Comparison of ENCODE assay signal across 21 cellular contexts in the genomic region with DNA sequence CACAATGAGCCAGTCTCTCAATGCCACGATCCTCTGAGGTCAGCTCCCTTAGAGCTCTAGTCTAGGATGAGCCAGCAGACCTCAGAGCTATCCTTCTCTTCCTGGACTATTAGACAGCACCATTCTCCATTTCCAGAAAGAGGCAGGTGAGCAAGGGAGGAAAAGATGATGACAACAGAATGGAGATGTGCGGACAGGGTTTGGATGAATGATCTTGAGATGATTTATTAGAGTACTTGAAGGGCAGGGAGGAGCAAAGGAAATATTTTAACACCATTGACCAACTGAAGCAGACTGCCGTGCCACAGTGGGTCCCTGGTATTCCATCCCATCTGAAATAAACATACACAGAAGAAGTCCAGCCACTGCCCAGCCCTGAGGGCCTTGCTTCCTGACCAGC.
"Had no signal": no experiment of that assay in that cellular context is flagged by ENCODE, and none has a peak within 500 bp of the region (broad histone marks: within the 10 kb centered on the region; RNA-seq: fewer than 3 reads in every experiment).

No MANE protein-coding gene starts in this region.

- DNase-seq: activated CD4-positive, alpha-beta T cell treated with anti-CD3 and anti-CD28 coated beads, Interleukin-2, amount 10 ng/mL, durations not matched to agents 7 days and 5 days; activated CD8-positive, alpha-beta memory T cell treated with anti-CD3 and anti-CD28 coated beads, Interleukin-2, amount 10 ng/mL, durations not matched to agents 7 days and 5 days; activated CD8-positive, alpha-beta T cell treated with anti-CD3 and anti-CD28 coated beads for 36 hours; activated gamma-delta T cell; activated naive CD4-positive, alpha-beta T cell treated with anti-CD3 and anti-CD28 coated beads, Interleukin-2, amount 50 U/mL, for 16 hours; activated naive CD8-positive, alpha-beta T cell treated with anti-CD3 and anti-CD28 coated beads, Interleukin-2, amount 50 U/mL, for 24 hours; activated T-cell treated with anti-CD3 and anti-CD28 coated beads for 4 hours; caudate nucleus; effector memory CD4-positive, alpha-beta T cell; left ventricle myocardium superior; midbrain; natural killer cell; right cardiac atrium; stimulated activated CD4-positive, alpha-beta T cell treated with anti-CD3 and anti-CD28 coated beads, Interleukin-12 subunit alpha, Interleukin-12 subunit beta, amount 100 ng/mL, for 4 hours; stimulated activated CD4-positive, alpha-beta T cell treated with anti-CD3 and anti-CD28 coated beads, Interleukin-1b, Interleukin-23, amount 100 ng/mL, for 48 hours; stimulated activated naive CD8-positive, alpha-beta T cell treated with anti-CD3 and anti-CD28 coated beads, Interleukin-15, amount 100 ng/mL, for 72 hours; T-helper 17 cell; transverse colon had no signal

- H3K4me1 ChIP-seq: parathyroid adenoma, transverse colon had no signal

- H3K27me3 ChIP-seq: foreskin keratinocyte, neutrophil, transverse colon had no signal

- H3K36me3 ChIP-seq: neutrophil, transverse colon had no signal

- H3K4me3 ChIP-seq: transverse colon had no signal

- H3K9ac ChIP-seq: parathyroid adenoma had no signal

- H3K27ac ChIP-seq: foreskin keratinocyte, neutrophil, parathyroid adenoma, transverse colon had no signal

- H3K9me3 ChIP-seq: neutrophil, transverse colon had no signal
